ENCODE assay signal across 11 cellular contexts in the genomic region with DNA sequence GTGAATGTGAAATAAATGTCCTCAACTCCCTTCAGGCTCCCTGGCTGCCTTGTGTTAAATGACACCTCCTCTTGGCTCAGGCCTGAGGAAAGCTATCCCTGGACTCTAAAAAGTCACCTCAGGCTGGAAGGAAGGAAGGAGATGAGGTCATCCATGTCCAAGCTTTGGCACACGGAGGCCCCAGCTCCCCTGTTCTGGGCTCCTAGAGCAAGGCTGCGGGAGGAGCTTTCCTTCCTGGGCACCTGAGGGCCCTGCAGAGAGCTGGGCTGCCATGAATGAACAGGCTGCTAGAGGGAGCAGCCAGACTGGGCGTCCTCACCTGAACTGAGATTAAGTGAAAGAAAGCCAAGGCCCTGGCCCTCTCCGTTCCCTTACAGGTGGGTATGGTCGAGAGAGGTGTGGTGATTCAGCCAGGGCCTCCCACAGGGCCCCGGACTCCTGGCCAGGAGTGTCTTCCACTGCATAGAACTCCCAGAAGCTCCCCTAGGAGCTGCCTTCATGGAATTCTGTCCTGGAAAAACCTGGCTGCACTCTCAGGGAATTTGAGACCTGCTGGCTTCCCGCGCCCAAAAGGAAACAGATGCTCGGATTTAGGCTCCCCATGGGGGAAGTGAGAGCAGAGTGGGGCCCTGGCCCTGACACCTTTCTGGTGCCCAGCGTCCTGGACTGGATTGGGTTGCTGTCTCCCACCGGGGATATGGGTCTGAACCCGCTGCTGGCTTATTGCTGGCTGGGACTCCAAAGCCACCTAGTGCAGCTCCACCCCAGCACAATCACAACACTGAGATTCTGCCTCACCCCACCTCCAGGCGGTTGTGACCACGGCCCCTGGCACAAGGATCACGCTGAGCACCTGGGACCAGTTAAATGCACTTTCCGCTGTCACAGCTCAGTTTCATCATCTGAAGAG. TPM values are rescaled to one million over a fixed set of nuclear protein-coding genes. Genes with fewer than 3 reads are reported as not detected.
DNase-seq lines count a peak whose midpoint lies in the region; FAIRE-seq and TF ChIP-seq lines count a peak whose summit lies in the region.
"Had no signal": no experiment of that assay in that cellular context is flagged by ENCODE, and none has a peak within 500 bp of the region (broad histone marks: within the 10 kb centered on the region; RNA-seq: fewer than 3 reads in every experiment).

No MANE protein-coding gene starts in this region.

- POLR2A ChIA-PET in MCF 10A (lab: Yijun Ruan, JAX) = interaction anchor here (1.2 kb wide), 1 partner anchor 10 kb away, joined by 3 read pairs; no protein-coding TSS in a partner anchor

- H3K27me3 Mint-ChIP-seq in MCF 10A (ENCODE audit: insufficient read depth, unreplicated experiment) (no peaks in the 10 kb centered on the region), type B pancreatic cell (no peaks in the 10 kb centered on the region)

- in situ Hi-C loops in mammary epithelial cell (cut with MboI; ENCODE audit: low sequenced_read_pairs in 2 of 2) = no loop called here

- H3K9me3 Mint-ChIP-seq in MCF 10A (ENCODE audit: unreplicated experiment) (no peaks in the 10 kb centered on the region), type B pancreatic cell (no peaks in the 10 kb centered on the region)

- no peak overlapping the region for H3K4me2 ChIP-seq in mammary epithelial cell (ENCODE audit: insufficient read depth, low read depth, low read length)

- FAIRE-seq in bronchial epithelial cell (lab: Jason Lieb, UNC) (no peak), D721Med (lab: Jason Lieb, UNC) (no peak)

- no peak overlapping the region for H2AFZ ChIP-seq in mammary epithelial cell (ENCODE audit: low read depth, low read length)

- intact Hi-C loops in MCF 10A (cut with micrococcal nuclease) (no loop called here), mammary epithelial cell (cut with micrococcal nuclease) (no loop called here)

- TF ChIP-seq CTCF in MCF 10A (IDR thresholded peaks at IDR 0.05; ENCODE audit: unreplicated experiment) = no peak
- peak in 1 of 2 donors; percentile 3 for TF ChIP-seq CTCF in mammary epithelial cell (conservative IDR thresholded peaks at IDR 0.05 in 1 of 2, IDR thresholded peaks at IDR 0.05 in 1 of 2; ENCODE audit: extremely low read depth in 1 of 2, insufficient read depth in 1 of 2, low read depth in 1 of 2, low read length in 2 of 2)
- no peak for TF ChIP-seq CTCF in bronchial epithelial cell (IDR thresholded peaks at IDR 0.05; ENCODE audit: insufficient read depth, low read length, severe bottlenecking)
- TF ChIP-seq CTCF in type B pancreatic cell (conservative IDR thresholded peaks at IDR 0.05) = no peak
- TF ChIP-seq CTCF in D721Med (IDR thresholded peaks at IDR 0.05; ENCODE audit: insufficient read depth, missing control alignments) = no peak

- H3K27me3 ChIP-seq in mammary epithelial cell (ENCODE audit: insufficient read depth, low read length) = no peaks in the 10 kb centered on the region
- H3K27me3 ChIP-seq in bronchial epithelial cell (ENCODE audit: control insufficient read depth, insufficient read depth, low read length) = no peaks in the 10 kb centered on the region
- H3K27me3 ChIP-seq: adrenal gland had no signal

- peak; percentile 8 for DNase-seq in MCF 10A (ENCODE audit: unreplicated experiment)
- DNase-seq in mammary epithelial cell = no peak
- peak; percentile 20 for DNase-seq in bronchial epithelial cell (ENCODE audit: low read depth)
- peak; percentile 22 for DNase-seq in iris pigment epithelial cell (ENCODE audit: low read depth)
- DNase-seq in type B pancreatic cell (ENCODE audit: extremely low spot score, unreplicated experiment) = no peak
- no peak for DNase-seq in D721Med (ENCODE audit: insufficient read length, low spot score)
- DNase-seq in islet precursor cell = no peak
- DNase-seq in HCEC 1CT = no peak
- DNase-seq: NCI-H526 had no signal

- no peaks in the 10 kb centered on the region for H3K9me3 ChIP-seq in mammary epithelial cell (replicated peaks; ENCODE audit: insufficient read depth, low read length)
- H3K9me3 ChIP-seq: adrenal gland, HAP-1 had no signal

- no peaks in the 10 kb centered on the region for H4K20me1 ChIP-seq in mammary epithelial cell (ENCODE audit: insufficient read depth, low read length)

- CTCF ChIA-PET in MCF 10A (lab: Yijun Ruan, JAX) = interaction anchor here (0.7 to 1.2 kb wide), 3 partner anchors 31 to 418 kb away, joined by 3 to 4 read pairs (median 3); no protein-coding TSS in a partner anchor
- CTCF ChIA-PET in mammary epithelial cell (lab: Charles Lee; ENCODE audit: low non-redundant PET) = no interaction called here

- peaks cover 25% of the 10 kb centered on the region for H3K36me3 Mint-ChIP-seq in MCF 10A (ENCODE audit: insufficient read depth, unreplicated experiment)
- H3K36me3 Mint-ChIP-seq in type B pancreatic cell = peaks cover 7% of the 10 kb centered on the region

- no peak overlapping the region for H3K4me3 Mint-ChIP-seq in MCF 10A (ENCODE audit: unreplicated experiment)
- H3K4me3 Mint-ChIP-seq in type B pancreatic cell = no peak overlapping the region

- H3K36me3 ChIP-seq in mammary epithelial cell (ENCODE audit: insufficient read depth, low read length) (peaks cover 3% of the 10 kb centered on the region), bronchial epithelial cell (ENCODE audit: control insufficient read depth, insufficient read depth, low read length) (peaks cover 12% of the 10 kb centered on the region)
- H3K36me3 ChIP-seq: adrenal gland had no signal

- peaks cover 2% of the 10 kb centered on the region for H3K4me1 Mint-ChIP-seq in MCF 10A (ENCODE audit: insufficient read depth, unreplicated experiment)
- peaks cover 4% of the 10 kb centered on the region for H3K4me1 Mint-ChIP-seq in type B pancreatic cell (ENCODE audit: unreplicated experiment)

- no peak overlapping the region for H3K27ac ChIP-seq in mammary epithelial cell (ENCODE audit: insufficient read depth, low read depth, low read length)
- H3K27ac ChIP-seq: adrenal gland had no signal

- BruUV-seq in MCF 10A (replicated peaks; lab: Mats Ljungman, UMichigan) (no TSS peak), mammary epithelial cell (replicated peaks; lab: Mats Ljungman, UMichigan) (no TSS peak)

- H3K4me3 ChIP-seq in mammary epithelial cell (replicated peaks in 1 of 3; ENCODE audit: insufficient read depth in 1 of 3, low read depth in 2 of 3, low read length in 3 of 3) = no peak overlapping the region
- H3K4me3 ChIP-seq in bronchial epithelial cell (ENCODE audit: low read depth, low read length) = no peak overlapping the region
- H3K4me3 ChIP-seq: adrenal gland, HAP-1 had no signal

- no peak overlapping the region for H3K9ac ChIP-seq in mammary epithelial cell (ENCODE audit: insufficient read depth, low read length)

- H3K79me2 ChIP-seq in mammary epithelial cell (ENCODE audit: insufficient read depth, low read length) = no peaks in the 10 kb centered on the region

- 44% methylated on average over 10 of the region's 16 CpGs for WGBS in mammary epithelial cell (ENCODE audit: low coverage, missing lambda C conversion rate)

- no peaks in the 10 kb centered on the region for H3K4me1 ChIP-seq in mammary epithelial cell (ENCODE audit: insufficient read depth, low read length)
- H3K4me1 ChIP-seq: adrenal gland, HAP-1 had no signal

- H3K27ac Mint-ChIP-seq in MCF 10A (ENCODE audit: low read depth, unreplicated experiment) (no peak overlapping the region), type B pancreatic cell (peak overlapping the region; percentile 26)

- dilution Hi-C loops in mammary epithelial cell (cut with HindIII; ENCODE audit: low sequenced_read_pairs) = loop anchor here (5.0 kb wide), 4 partner anchors 53 to 148 kb away; no protein-coding TSS in a partner anchor

RNA-seq across cellular contexts. Expression of a gene that starts 22.2 kb away (rescaled TPM):
- not detected in 2 replicates for total RNA-seq in MCF 10A (2022)
- total RNA-seq in mammary epithelial cell = not detected
- polyA plus RNA-seq in mammary epithelial cell = not detected
- not detected for polyA minus RNA-seq in mammary epithelial cell
- under 0.01 TPM in 1 of 2 replicates, not detected in the other for total RNA-seq in bronchial epithelial cell
- total RNA-seq in type B pancreatic cell (ENCODE audit: low replicate concordance) = 0.40 and 1.8 TPM in 2 replicates

RNA-seq across cellular contexts. Expression of a gene that starts 48.1 kb away (rescaled TPM):
- total RNA-seq in MCF 10A (2022) (not detected in 2 replicates), mammary epithelial cell (not detected), bronchial epithelial cell (not detected in 2 replicates), type B pancreatic cell (ENCODE audit: low replicate concordance) (not detected in 2 replicates)
- not detected for polyA plus RNA-seq in mammary epithelial cell
- not detected for polyA minus RNA-seq in mammary epithelial cell

Comparison
In these comparisons a context has a peak if more than half of its experiments do, and no peak if none do; other contexts are left out.
1. DNase-seq: peak in MCF 10A (single experiment), bronchial epithelial cell (single experiment) and iris pigment epithelial cell (single experiment); none in mammary epithelial cell (single experiment), type B pancreatic cell (single experiment), D721Med (single experiment), islet precursor cell (single experiment) and HCEC 1CT (single experiment).